8 cellular contexts compared by ENCODE assay signal in genomic region chr5:59020611-59021285, GRCh38.
DNase-seq lines count a peak whose midpoint lies in the region; ATAC-seq, FAIRE-seq and TF ChIP-seq lines count a peak whose summit lies in the region.

No MANE protein-coding gene starts in this region.

- ATAC-seq in activated CD8-positive, alpha-beta memory T cell treated with anti-CD3 and anti-CD28 coated beads, Interleukin-2, amount 10 ng/mL, durations not matched to agents 7 days and 5 days = peak; percentile 66
- peak; percentile 87 for ATAC-seq in activated CD8-positive, alpha-beta T cell treated with anti-CD3 and anti-CD28 coated beads for 36 hours
- ATAC-seq in GM18870 (IDR thresholded peaks at IDR 0.05; ENCODE audit: unreplicated experiment) = no peak
- no peak for ATAC-seq in GM19452 (IDR thresholded peaks at IDR 0.05; ENCODE audit: unreplicated experiment)

- POLR2A ChIA-PET in activated CD8-positive, alpha-beta T cell treated with anti-CD3 and anti-CD28 coated beads for 36 hours (lab: Charles Lee) = interaction anchor here (1.5 to 1.7 kb wide), 2 partner anchors 12 to 18 kb away, joined by 4 read pairs; no protein-coding TSS in a partner anchor

- intact Hi-C loops in activated CD8-positive, alpha-beta T cell treated with anti-CD3 and anti-CD28 coated beads for 36 hours (cut with micrococcal nuclease) = no loop called here

- peaks cover 43% of the 10 kb centered on the region for H3K4me1 Mint-ChIP-seq in activated CD8-positive, alpha-beta memory T cell treated with anti-CD3 and anti-CD28 coated beads, Interleukin-2, amount 10 ng/mL, durations not matched to agents 7 days and 5 days
- H3K4me1 Mint-ChIP-seq in activated CD8-positive, alpha-beta T cell treated with anti-CD3 and anti-CD28 coated beads for 36 hours (ENCODE audit: low read depth) = peaks cover 60% of the 10 kb centered on the region
- H3K4me1 Mint-ChIP-seq in stimulated activated naive CD8-positive, alpha-beta T cell treated with anti-CD3 and anti-CD28 coated beads, Interleukin-15, Interleukin-2, amounts not matched to agents 100 ng/mL and 50 ng/mL, for 24 hours (ENCODE audit: low read depth) = peaks cover 43% of the 10 kb centered on the region

- CTCF ChIA-PET in activated CD8-positive, alpha-beta memory T cell treated with anti-CD3 and anti-CD28 coated beads, Interleukin-2, amount 10 ng/mL, durations not matched to agents 7 days and 5 days (lab: Charles Lee) = interaction anchor here (1.3 kb wide), 1 partner anchor 134 kb away, joined by 3 read pairs; no protein-coding TSS in a partner anchor
- CTCF ChIA-PET in activated CD8-positive, alpha-beta T cell treated with anti-CD3 and anti-CD28 coated beads for 36 hours (lab: Charles Lee) = interaction anchor here (0.9 to 3.9 kb wide), 4 partner anchors 14 to 153 kb away, joined by 3 to 24 read pairs (median 7); no protein-coding TSS in a partner anchor

- peak; percentile 13 for FAIRE-seq in islet of Langerhans (lab: Jason Lieb, UNC)

- no peak overlapping the region for H3K4me3 Mint-ChIP-seq in activated CD8-positive, alpha-beta memory T cell treated with anti-CD3 and anti-CD28 coated beads, Interleukin-2, amount 10 ng/mL, durations not matched to agents 7 days and 5 days
- H3K4me3 Mint-ChIP-seq in activated CD8-positive, alpha-beta T cell treated with anti-CD3 and anti-CD28 coated beads for 36 hours = peak overlapping the region; percentile 30
- H3K4me3 Mint-ChIP-seq in stimulated activated naive CD8-positive, alpha-beta T cell treated with anti-CD3 and anti-CD28 coated beads, Interleukin-15, Interleukin-2, amounts not matched to agents 100 ng/mL and 50 ng/mL, for 24 hours = peak overlapping the region; percentile 54

- H3K27ac Mint-ChIP-seq in activated CD8-positive, alpha-beta memory T cell treated with anti-CD3 and anti-CD28 coated beads, Interleukin-2, amount 10 ng/mL, durations not matched to agents 7 days and 5 days = peak overlapping the region; percentile 67
- H3K27ac Mint-ChIP-seq in activated CD8-positive, alpha-beta T cell treated with anti-CD3 and anti-CD28 coated beads for 36 hours = peak overlapping the region; percentile 92
- H3K27ac Mint-ChIP-seq in stimulated activated naive CD8-positive, alpha-beta T cell treated with anti-CD3 and anti-CD28 coated beads, Interleukin-15, Interleukin-2, amounts not matched to agents 100 ng/mL and 50 ng/mL, for 24 hours = peak overlapping the region; percentile 86

- TF ChIP-seq CTCF in activated CD8-positive, alpha-beta T cell treated with anti-CD3 and anti-CD28 coated beads for 36 hours (IDR thresholded peaks at IDR 0.05) = no peak

- H3K9me3 Mint-ChIP-seq in activated CD8-positive, alpha-beta memory T cell treated with anti-CD3 and anti-CD28 coated beads, Interleukin-2, amount 10 ng/mL, durations not matched to agents 7 days and 5 days (ENCODE audit: low read depth) = peaks cover 5% of the 10 kb centered on the region
- H3K9me3 Mint-ChIP-seq in activated CD8-positive, alpha-beta T cell treated with anti-CD3 and anti-CD28 coated beads for 36 hours = peaks cover 6% of the 10 kb centered on the region
- H3K9me3 Mint-ChIP-seq in stimulated activated naive CD8-positive, alpha-beta T cell treated with anti-CD3 and anti-CD28 coated beads, Interleukin-15, Interleukin-2, amounts not matched to agents 100 ng/mL and 50 ng/mL, for 24 hours = no peaks in the 10 kb centered on the region

- no peaks in the 10 kb centered on the region for H3K27me3 Mint-ChIP-seq in activated CD8-positive, alpha-beta memory T cell treated with anti-CD3 and anti-CD28 coated beads, Interleukin-2, amount 10 ng/mL, durations not matched to agents 7 days and 5 days
- H3K27me3 Mint-ChIP-seq in activated CD8-positive, alpha-beta T cell treated with anti-CD3 and anti-CD28 coated beads for 36 hours = no peaks in the 10 kb centered on the region
- no peaks in the 10 kb centered on the region for H3K27me3 Mint-ChIP-seq in stimulated activated naive CD8-positive, alpha-beta T cell treated with anti-CD3 and anti-CD28 coated beads, Interleukin-15, Interleukin-2, amounts not matched to agents 100 ng/mL and 50 ng/mL, for 24 hours

- DNase-seq in activated CD8-positive, alpha-beta memory T cell treated with anti-CD3 and anti-CD28 coated beads, Interleukin-2, amount 10 ng/mL, durations not matched to agents 7 days and 5 days = peak; percentile 46
- DNase-seq in activated CD8-positive, alpha-beta memory T cell treated with anti-CD3 and anti-CD28 coated beads, Interleukin-2, amount 50 U/mL, for 48 hours = no peak
- peak; percentile 55 for DNase-seq in activated CD8-positive, alpha-beta T cell treated with anti-CD3 and anti-CD28 coated beads for 36 hours
- DNase-seq in medulla oblongata (ENCODE audit: extremely low spot score) = no peak

- peaks cover 78% of the 10 kb centered on the region for H3K36me3 Mint-ChIP-seq in activated CD8-positive, alpha-beta memory T cell treated with anti-CD3 and anti-CD28 coated beads, Interleukin-2, amount 10 ng/mL, durations not matched to agents 7 days and 5 days
- H3K36me3 Mint-ChIP-seq in activated CD8-positive, alpha-beta T cell treated with anti-CD3 and anti-CD28 coated beads for 36 hours (ENCODE audit: low read depth) = peaks cover 78% of the 10 kb centered on the region
- H3K36me3 Mint-ChIP-seq in stimulated activated naive CD8-positive, alpha-beta T cell treated with anti-CD3 and anti-CD28 coated beads, Interleukin-15, Interleukin-2, amounts not matched to agents 100 ng/mL and 50 ng/mL, for 24 hours (ENCODE audit: low read depth) = peaks cover 75% of the 10 kb centered on the region

Comparison
In these comparisons a context has a peak if more than half of its experiments do, and no peak if none do; other contexts are left out.
1. DNase-seq: peak in activated CD8-positive, alpha-beta memory T cell treated with anti-CD3 and anti-CD28 coated beads, Interleukin-2, amount 10 ng/mL, durations not matched to agents 7 days and 5 days (single experiment) and activated CD8-positive, alpha-beta T cell treated with anti-CD3 and anti-CD28 coated beads for 36 hours (single experiment); none in activated CD8-positive, alpha-beta memory T cell treated with anti-CD3 and anti-CD28 coated beads, Interleukin-2, amount 50 U/mL, for 48 hours (single experiment) and medulla oblongata (single experiment).
2. ATAC-seq: peak in activated CD8-positive, alpha-beta memory T cell treated with anti-CD3 and anti-CD28 coated beads, Interleukin-2, amount 10 ng/mL, durations not matched to agents 7 days and 5 days (single experiment) and activated CD8-positive, alpha-beta T cell treated with anti-CD3 and anti-CD28 coated beads for 36 hours (single experiment); none in GM18870 (single experiment) and GM19452 (single experiment).
3. Peak in every context shown above with its lines, with median percentiles within 50 percentile points of each other: H3K27ac Mint-ChIP-seq.